8 cellular contexts compared by ENCODE assay signal in genomic region chrX:41084044-41084359, GRCh38. TPM values are rescaled to one million over a fixed set of nuclear protein-coding genes. Genes with fewer than 3 reads are reported as not detected.
DNase-seq lines count a peak whose midpoint lies in the region; ATAC-seq, FAIRE-seq and TF ChIP-seq lines count a peak whose summit lies in the region.

No MANE protein-coding gene starts in this region.

- H2AFZ ChIP-seq in SU-DHL-6 (ENCODE audit: low read depth, low read length, severe bottlenecking) (peak overlapping the region; percentile 43), smooth muscle cell (ENCODE audit: low read depth) (peak overlapping the region; percentile 85)

- H3K4me1 ChIP-seq in heart right ventricle: peaks cover 0 to 42% (median 11%) of the 10 kb centered on the region in 9 donors
- H3K4me1 ChIP-seq in smooth muscle cell (ENCODE audit: low read depth): peaks cover 10% of the 10 kb centered on the region

- H3K79me2 ChIP-seq in SU-DHL-6 (ENCODE audit: insufficient read depth, low read length) (peaks cover 37% of the 10 kb centered on the region), smooth muscle cell (ENCODE audit: low read depth) (peaks cover 37% of the 10 kb centered on the region)

- H3K9me3 ChIP-seq in SU-DHL-6 (ENCODE audit: insufficient read depth, low read length) (no peaks in the 10 kb centered on the region), heart right ventricle (no peaks in the 10 kb centered on the region), smooth muscle cell (replicated peaks; ENCODE audit: low read depth) (no peaks in the 10 kb centered on the region)

- H3K4me3 ChIP-seq in SU-DHL-6 (ENCODE audit: insufficient read depth, low read length, poor library complexity, severe bottlenecking) (peak overlapping the region; percentile 52), heart right ventricle (peak overlapping the region; percentile 69 to 97 (median 83)), smooth muscle cell (peak overlapping the region; percentile 65)

- H3K4me2 ChIP-seq in SU-DHL-6 (ENCODE audit: low read depth, low read length, poor library complexity, severe bottlenecking) (peak overlapping the region; percentile 65), smooth muscle cell (peak overlapping the region; percentile 93)

- intact Hi-C loops in Right ventricle myocardium superior (cut with DNase I): no loop called here
- intact Hi-C loops in Right ventricle myocardium inferior (cut with DNase I): loop anchor here (2.0 to 10.0 kb wide), 2 partner anchors 73 to 209 kb away; no protein-coding TSS in a partner anchor
- intact Hi-C loops in heart right ventricle (cut with DNase I): loop anchor here in 5 of 10 donors (1.0 to 10.0 kb wide), 5 partner anchors 69 to 251 kb away; partner anchors contain the start of gene DDX3X (in 2 of the 5)

- no peaks in the 10 kb centered on the region for H3K36me3 ChIP-seq in SU-DHL-6 (ENCODE audit: low read length)
- H3K36me3 ChIP-seq in heart right ventricle: peaks cover 0 to 7% (median 0%) of the 10 kb centered on the region in 9 donors
- no peaks in the 10 kb centered on the region for H3K36me3 ChIP-seq in smooth muscle cell (ENCODE audit: low read depth)

- no peak for TF ChIP-seq POLR2A in H54 (IDR thresholded peaks at IDR 0.05; ENCODE audit: low read depth, low read length)

- H3K27me3 ChIP-seq in SU-DHL-6 (ENCODE audit: low read length): no peaks in the 10 kb centered on the region
- peaks cover 0 to 93% (median 0%) of the 10 kb centered on the region in 7 donors for H3K27me3 ChIP-seq in heart right ventricle
- no peaks in the 10 kb centered on the region for H3K27me3 ChIP-seq in smooth muscle cell (ENCODE audit: low read depth)

- no peak for FAIRE-seq in H54 (lab: Jason Lieb, UNC)

- WGBS in heart right ventricle, 2 donors: 0 to 1% methylated on average over 7 of the region's 7 CpGs
- 45% methylated on average over 7 of the region's 7 CpGs for WGBS in smooth muscle cell (ENCODE audit: low lambda C conversion rate)

- H4K20me1 ChIP-seq in SU-DHL-6 (ENCODE audit: low read depth, low read length) (no peaks in the 10 kb centered on the region), smooth muscle cell (ENCODE audit: low read depth) (peaks cover 35% of the 10 kb centered on the region)

- no peak for DNase-seq in Right ventricle myocardium superior
- DNase-seq in Right ventricle myocardium inferior (ENCODE audit: missing footprints): no peak
- no peak for DNase-seq in heart right ventricle
- DNase-seq in smooth muscle cell (lab: John Stamatoyannopoulos, UW; ENCODE audit: unreplicated experiment): no peak
- no peak for DNase-seq in stimulated activated CD4-positive, alpha-beta T cell treated with anti-CD3 and anti-CD28 coated beads, Interleukin-2, amount 100 ng/mL, for 48 hours
- no peak for DNase-seq in H54 (ENCODE audit: insufficient read length, low spot score)

- H3K9ac ChIP-seq in SU-DHL-6 (ENCODE audit: low read length) (peak overlapping the region; percentile 97), smooth muscle cell (ENCODE audit: low read depth) (peak overlapping the region; percentile 100)

- peak; percentile 1 for ATAC-seq in Right ventricle myocardium superior (ENCODE audit: poor library complexity)
- no peak for ATAC-seq in Right ventricle myocardium inferior
- ATAC-seq in heart right ventricle: peak in 4 of 8 donors; percentile 0 to 7 (median 2)
- ATAC-seq in HG03045 (IDR thresholded peaks at IDR 0.05; ENCODE audit: unreplicated experiment): no peak

- TF ChIP-seq CTCF in SU-DHL-6 (IDR thresholded peaks at IDR 0.05; ENCODE audit: insufficient read depth, low read length, poor library complexity, severe bottlenecking) (no peak), heart right ventricle (IDR thresholded peaks at IDR 0.05) (no peak), smooth muscle cell (IDR thresholded peaks at IDR 0.05; ENCODE audit: borderline replicate concordance, insufficient read depth, poor library complexity, severe bottlenecking) (no peak)

- H3F3A ChIP-seq in SU-DHL-6 (ENCODE audit: insufficient read depth) (peaks cover 4% of the 10 kb centered on the region; the same call in 1 of the 2 replicates), smooth muscle cell (ENCODE audit: low read depth) (no peaks in the 10 kb centered on the region)

- no peaks in the 10 kb centered on the region for H3K9me2 ChIP-seq in SU-DHL-6 (replicated peaks; ENCODE audit: insufficient read depth, low read length)

- H3K27ac ChIP-seq in SU-DHL-6 (ENCODE audit: low read depth, low read length) (peak overlapping the region; percentile 95), heart right ventricle (peak overlapping the region; percentile 94 to 100 (median 98)), smooth muscle cell (ENCODE audit: low read depth) (peak overlapping the region; percentile 100)

RNA-seq across cellular contexts. Expression of gene USP9X, which starts 1.2 kb away (rescaled TPM):
- total RNA-seq in Right ventricle myocardium superior (47.3 TPM), Right ventricle myocardium inferior (51.6 TPM), heart right ventricle (10 to 100 TPM; 55.2 to 81.3 (median 68.0) TPM), smooth muscle cell (98.0 and 108 TPM in 2 replicates)
- polyA plus RNA-seq in heart right ventricle (10 to 100 TPM in 1 of 2 donors, 1 to 10 TPM in 1; 9.0 to 11.3 TPM), smooth muscle cell (26.0 and 26.4 TPM in 2 replicates)
